Comparison of ENCODE assay signal across 18 cellular contexts in the genomic region with DNA sequence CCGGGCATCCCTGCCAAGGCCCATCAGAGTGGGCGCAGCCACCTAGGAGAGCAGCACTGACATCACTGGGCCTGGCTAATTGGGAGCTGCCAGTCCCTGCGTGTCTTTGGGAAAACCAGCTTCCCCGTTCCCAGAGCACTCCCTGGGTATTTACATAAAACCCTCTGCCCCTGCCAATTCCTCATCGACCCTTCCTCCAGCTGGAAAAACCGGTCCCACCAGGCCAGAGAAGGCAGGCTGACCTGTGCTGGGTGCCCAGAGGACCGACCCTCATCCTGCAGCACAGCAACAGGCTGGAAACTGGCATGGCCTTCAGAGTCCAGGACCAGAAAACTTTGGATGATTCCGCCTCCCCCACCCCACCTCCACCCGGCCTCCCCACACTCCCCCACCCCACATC. TPM values are rescaled to one million over a fixed set of nuclear protein-coding genes. Genes with fewer than 3 reads are reported as not detected.
A peak's percentile ranks its signal among the peaks of the same experiment; 100 is the strongest.
DNase-seq lines count a peak whose midpoint lies in the region; ATAC-seq and TF ChIP-seq lines count a peak whose summit lies in the region.
"Had no signal": no experiment of that assay in that cellular context is flagged by ENCODE, and none has a peak within 500 bp of the region (broad histone marks: within the 10 kb centered on the region; RNA-seq: fewer than 3 reads in every experiment).

No MANE protein-coding gene starts in this region.

- ATAC-seq in gastrocnemius medialis = no peak
- no peak for ATAC-seq in GM21360 (IDR thresholded peaks at IDR 0.05; ENCODE audit: unreplicated experiment)
- ATAC-seq: gastroesophageal sphincter had no signal

- H3K4me1 ChIP-seq in endodermal cell (ENCODE audit: control insufficient read depth, insufficient read depth, low read length) (no peaks in the 10 kb centered on the region), prostate gland (replicated peaks) (peaks cover 13% of the 10 kb centered on the region), gastrocnemius medialis (no peaks in the 10 kb centered on the region)

- WGBS in endodermal cell (ENCODE audit: insufficient coverage in 1 of 2, insufficient read length in 1 of 2), 2 experiments = 70 to 92% methylated on average over 2 to 7 of the region's 9 CpGs
- WGBS in prostate gland = 25% methylated on average over 9 of the region's 9 CpGs

- H3K27ac Mint-ChIP-seq in endodermal cell = no peak overlapping the region
- H3K27ac Mint-ChIP-seq: CD4-positive, alpha-beta T cell; IgD-negative memory B cell had no signal

- intact Hi-C loops in prostate gland (cut with DNase I) = loop anchor here (5.0 kb wide), 1 partner anchor 44 kb away; no protein-coding TSS in a partner anchor
- intact Hi-C loops in gastrocnemius medialis (cut with DNase I; ENCODE audit: low total_unique reads) = no loop called here

- H3K27me3 ChIP-seq in endodermal cell (ENCODE audit: control insufficient read depth, insufficient read depth, low read length, poor library complexity, severe bottlenecking) (peaks cover 12% of the 10 kb centered on the region), prostate gland (replicated peaks; ENCODE audit: insufficient read depth) (no peaks in the 10 kb centered on the region), gastrocnemius medialis (no peaks in the 10 kb centered on the region)

- TF ChIP-seq POLR2A in prostate gland (IDR thresholded peaks at IDR 0.05) (no peak), gastrocnemius medialis (IDR thresholded peaks at IDR 0.05) (no peak)

- no peak overlapping the region for H3K9ac ChIP-seq in endodermal cell (ENCODE audit: extremely low read depth, low read length, poor library complexity, severe bottlenecking)

- no peak overlapping the region for H3K4me3 Mint-ChIP-seq in endodermal cell
- H3K4me3 Mint-ChIP-seq: CD4-positive, alpha-beta T cell had no signal

- TF ChIP-seq CTCF in endodermal cell (conservative IDR thresholded peaks at IDR 0.05) (no peak), prostate gland (IDR thresholded peaks at IDR 0.05) (no peak), gastrocnemius medialis (IDR thresholded peaks at IDR 0.05 in 4 of 5, conservative IDR thresholded peaks at IDR 0.05 in 1 of 5) (no peak)

- H3K4me3 ChIP-seq in endodermal cell (ENCODE audit: low read length) (no peak overlapping the region), prostate gland (no peak overlapping the region), gastrocnemius medialis (no peak overlapping the region)
- H3K4me3 ChIP-seq: gastroesophageal sphincter, tibial artery had no signal

- DNase-seq in NCI-H1417 (lab: John Stamatoyannopoulos, UW) = peak in 2 of 3 experiments; percentile 42 to 63
- no peak for DNase-seq in NCI-H1417 treated with DMSO at 0.1 percent for 48 hours (lab: John Stamatoyannopoulos, UW)
- DNase-seq in NCI-H2029 treated with DMSO at 0.1 percent for 48 hours (lab: John Stamatoyannopoulos, UW) = peak; percentile 26
- peak; percentile 84 for DNase-seq in endodermal cell
- DNase-seq in prostate gland (ENCODE audit: low spot score) = peak; percentile 83
- no peak for DNase-seq in glomerular visceral epithelial cell (ENCODE audit: extremely low spot score)
- DNase-seq in gastrocnemius medialis = no peak
- DNase-seq: activated CD4-positive, CD25-positive, alpha-beta regulatory T cell; amygdala; CD4-positive, alpha-beta T cell; NCI-H446 treated with DMSO at 0.1 percent for 48 hours; stimulated activated CD4-positive, alpha-beta T cell treated with anti-CD3 and anti-CD28 coated beads, Interleukin-4, amount 100 ng/mL, for 24 hours; tibial artery had no signal

- no peaks in the 10 kb centered on the region for H3K9me3 Mint-ChIP-seq in endodermal cell
- H3K9me3 Mint-ChIP-seq: CD4-positive, alpha-beta T cell; IgD-negative memory B cell had no signal

- peaks cover 17% of the 10 kb centered on the region for H3K27me3 Mint-ChIP-seq in endodermal cell (ENCODE audit: insufficient read depth)
- H3K27me3 Mint-ChIP-seq: CD4-positive, alpha-beta T cell; IgD-negative memory B cell had no signal

- no peaks in the 10 kb centered on the region for H3K36me3 Mint-ChIP-seq in endodermal cell (ENCODE audit: low read depth)
- H3K36me3 Mint-ChIP-seq: IgD-negative memory B cell had no signal

- H3K36me3 ChIP-seq in endodermal cell (ENCODE audit: control insufficient read depth, insufficient read depth, low read length) = no peaks in the 10 kb centered on the region
- no peaks in the 10 kb centered on the region for H3K36me3 ChIP-seq in prostate gland
- H3K36me3 ChIP-seq in gastrocnemius medialis = no peaks in the 10 kb centered on the region
- H3K36me3 ChIP-seq: gastroesophageal sphincter, tibial artery had no signal

- H3K27ac ChIP-seq in endodermal cell (ENCODE audit: low read depth, low read length) = no peak overlapping the region
- H3K27ac ChIP-seq in prostate gland = peak overlapping the region in 1 of 2 donors; percentile 57
- no peak overlapping the region for H3K27ac ChIP-seq in gastrocnemius medialis
- H3K27ac ChIP-seq: gastroesophageal sphincter, tibial artery had no signal

- in situ Hi-C loops in gastrocnemius medialis (cut with MboI; ENCODE audit: low sequenced_read_pairs in 4 of 4) = loop anchor here in 1 of 4 donors (10.0 kb wide), 1 partner anchor 117 kb away; a partner anchor contains a TSS

- H3K9me3 ChIP-seq in endodermal cell (ENCODE audit: control insufficient read depth, low read length) = no peaks in the 10 kb centered on the region
- no peaks in the 10 kb centered on the region for H3K9me3 ChIP-seq in prostate gland
- H3K9me3 ChIP-seq in gastrocnemius medialis = no peaks in the 10 kb centered on the region
- H3K9me3 ChIP-seq: gastroesophageal sphincter, tibial artery had no signal

- H3K4me1 Mint-ChIP-seq in endodermal cell = peaks cover 9% of the 10 kb centered on the region

RNA-seq across cellular contexts. Expression of a gene that starts 8.2 kb away (rescaled TPM):
- total RNA-seq in endodermal cell (not detected), prostate gland (1 to 10 TPM in 1 of 2 donors, under 1 TPM in 1; 0.64 to 1.2 TPM), gastrocnemius medialis (not detected)
- not detected for polyA plus RNA-seq in endodermal cell (2013, experiment 1 of 2)
- polyA plus RNA-seq in endodermal cell (2013, experiment 2 of 2) = not detected
- total RNA-seq: activated CD8-positive, alpha-beta memory T cell treated with anti-CD3 and anti-CD28 coated beads for 36 hours; CD4-positive, alpha-beta T cell; endothelial cell of umbilical vein had no signal
- polyA plus RNA-seq: endothelial cell of umbilical vein, IgD-negative memory B cell had no signal

RNA-seq across cellular contexts. Expression of a gene that starts 24.5 kb away (rescaled TPM):
- not detected for total RNA-seq in endodermal cell
- polyA plus RNA-seq in endodermal cell (2013, experiment 1 of 2) = not detected
- not detected for polyA plus RNA-seq in endodermal cell (2013, experiment 2 of 2)
- under 1 TPM; 0.09 to 0.68 TPM for total RNA-seq in prostate gland
- under 1 TPM in 1 of 4 donors, not detected in 3; 0.34 TPM for total RNA-seq in gastrocnemius medialis
- total RNA-seq: activated CD8-positive, alpha-beta memory T cell treated with anti-CD3 and anti-CD28 coated beads for 36 hours; CD4-positive, alpha-beta T cell; endothelial cell of umbilical vein had no signal
- polyA plus RNA-seq: endothelial cell of umbilical vein, IgD-negative memory B cell had no signal

RNA-seq across cellular contexts. Expression of a gene that starts 54.5 kb away (rescaled TPM):
- 10 to 100 TPM; 46.7 to 59.0 TPM for total RNA-seq in endodermal cell
- 64.3 TPM for polyA plus RNA-seq in endodermal cell (2013, experiment 1 of 2)
- polyA plus RNA-seq in endodermal cell (2013, experiment 2 of 2) = 59.8 TPM
- 100 to 1,000 TPM in 1 of 2 donors, 10 to 100 TPM in 1; 51.1 to 154 TPM for total RNA-seq in prostate gland
- total RNA-seq in gastrocnemius medialis = 10 to 100 TPM in 1 of 4 donors, 1 to 10 TPM in 3; 3.1 to 10.2 (median 6.3) TPM

Comparison
In these comparisons a context has a peak if more than half of its experiments do, and no peak if none do; other contexts are left out.
1. DNase-seq: peak in NCI-H1417 (2 of 3), NCI-H2029 treated with DMSO at 0.1 percent for 48 hours (single experiment), endodermal cell (single experiment) and prostate gland (single experiment); none in NCI-H1417 treated with DMSO at 0.1 percent for 48 hours (single experiment), glomerular visceral epithelial cell (single experiment) and gastrocnemius medialis (0 of 2).
2. RNA of a gene that starts 54.5 kb away (total RNA-seq): 51.1 to 154 TPM in prostate gland and 46.7 to 59.0 TPM in endodermal cell; 3.1 to 10.2 TPM in gastrocnemius medialis; every median in the first group is over 4 times any median in the second.